In genomic region chr6:158642805-158643489, GRCh38 we compare ENCODE assay signal across 8 cellular contexts. TPM values are rescaled to one million over a fixed set of nuclear protein-coding genes. Genes with fewer than 3 reads are reported as not detected.
DNase-seq lines count a peak whose midpoint lies in the region; ATAC-seq and TF ChIP-seq lines count a peak whose summit lies in the region.

No MANE protein-coding gene starts in this region.

- 68% methylated on average over 11 of the region's 11 CpGs for WGBS in SK-N-SH (ENCODE audit: low lambda C conversion rate)
- WGBS in esophagus, 2 donors, result 57 to 62% methylated on average over 11 of the region's 11 CpGs
- WGBS in sigmoid colon, 2 donors, result 73 to 80% methylated on average over 11 of the region's 11 CpGs

- TF ChIP-seq CTCF in SK-N-SH (IDR thresholded peaks at IDR 0.05) (no peak), sigmoid colon (IDR thresholded peaks at IDR 0.05) (no peak)

- H3K9ac ChIP-seq in SK-N-SH, result peak overlapping the region; percentile 99

- no peak for ATAC-seq in GM18505 (IDR thresholded peaks at IDR 0.05; ENCODE audit: unreplicated experiment)
- ATAC-seq in GM21423 (IDR thresholded peaks at IDR 0.05; ENCODE audit: unreplicated experiment), result no peak

- H3K79me2 ChIP-seq in SK-N-SH (ENCODE audit: insufficient read depth), result peaks cover 60% of the 10 kb centered on the region

- H3F3A ChIP-seq in SK-N-SH (replicated peaks; ENCODE audit: insufficient read depth), result peaks cover 32% of the 10 kb centered on the region

- CTCF ChIA-PET in SK-N-SH (lab: Yijun Ruan, JAX), result interaction anchor here (1.0 to 7.7 kb wide), 4 partner anchors 38 to 422 kb away, joined by 3 to 46 read pairs (median 4); no protein-coding TSS in a partner anchor

- peak overlapping the region; percentile 76 to 96 for H3K4me3 ChIP-seq in SK-N-SH (ENCODE audit: low read depth in 2 of 2, low read length in 1 of 2)
- peak overlapping the region; percentile 19 to 71 for H3K4me3 ChIP-seq in esophagus (ENCODE audit: low read depth in 1 of 2, low read length in 2 of 2)
- peak overlapping the region in 3 of 4 donors; percentile 83 to 92 (median 86) for H3K4me3 ChIP-seq in sigmoid colon

- TF ChIP-seq POLR2A in GM18505 (IDR thresholded peaks at IDR 0.05; ENCODE audit: borderline replicate concordance, extremely low read depth, insufficient read depth, insufficient read length) (peak; percentile 16), sigmoid colon (IDR thresholded peaks at IDR 0.05) (no peak)

- intact Hi-C loops in sigmoid colon (cut with DNase I), result loop anchor here (5.0 kb wide), 2 partner anchors 49 to 474 kb away; no protein-coding TSS in a partner anchor

- H3K4me2 ChIP-seq in SK-N-SH, result peak overlapping the region; percentile 85

- H3K4me1 ChIP-seq in SK-N-SH (ENCODE audit: control insufficient read depth in 1 of 2, insufficient read depth in 2 of 2, low read depth in 1 of 2, low read length in 1 of 2) (peaks cover 13 to 33% of the 10 kb centered on the region in 2 experiments; a peak in 3 of 4 replicates), esophagus (ENCODE audit: control insufficient read depth in 2 of 2, insufficient read depth in 2 of 2, low read length in 1 of 2) (peaks cover 0 to 2% of the 10 kb centered on the region in 2 donors), sigmoid colon (peaks cover 0 to 41% (median 35%) of the 10 kb centered on the region in 4 donors)

- no peak overlapping the region for H2AFZ ChIP-seq in SK-N-SH (ENCODE audit: low read depth)

- H3K9me2 ChIP-seq in SK-N-SH, result no peaks in the 10 kb centered on the region

- H4K20me1 ChIP-seq in SK-N-SH (ENCODE audit: insufficient read depth), result peaks cover 39% of the 10 kb centered on the region

- TF ChIP-seq EP300 in SK-N-SH (IDR thresholded peaks at IDR 0.05; ENCODE audit: borderline replicate concordance in 1 of 2, low read depth in 1 of 2, low read length in 1 of 2) (no peak), sigmoid colon (IDR thresholded peaks at IDR 0.05) (no peak)

- H3K27me3 ChIP-seq in SK-N-SH (ENCODE audit: insufficient read depth) (no peaks in the 10 kb centered on the region), esophagus (ENCODE audit: control insufficient read depth in 1 of 2, insufficient read depth in 2 of 2, low read length in 2 of 2) (no peaks in the 10 kb centered on the region), sigmoid colon (no peaks in the 10 kb centered on the region)

- TF ChIP-seq RAD21 in SK-N-SH (IDR thresholded peaks at IDR 0.05; ENCODE audit: low read length), result no peak

- H3K27ac ChIP-seq in SK-N-SH (ENCODE audit: low read depth in 2 of 2, low read length in 1 of 2), result peak overlapping the region; percentile 77 to 94
- peak overlapping the region; percentile 75 to 99 for H3K27ac ChIP-seq in esophagus (ENCODE audit: low read depth in 2 of 2, low read length in 1 of 2)
- H3K27ac ChIP-seq in sigmoid colon, result peak overlapping the region; percentile 95 to 99 (median 96)

- H3K9me3 ChIP-seq in SK-N-SH, result no peaks in the 10 kb centered on the region
- H3K9me3 ChIP-seq in esophagus (ENCODE audit: control insufficient read depth in 2 of 2, insufficient read depth in 1 of 2, low read depth in 1 of 2, low read length in 1 of 2), result no peaks in the 10 kb centered on the region
- no peaks in the 10 kb centered on the region for H3K9me3 ChIP-seq in sigmoid colon

- POLR2A ChIA-PET in SK-N-SH (lab: Yijun Ruan, JAX), result interaction anchor here (2.9 kb wide), 1 partner anchor 22 kb away, joined by 14 read pairs; no protein-coding TSS in a partner anchor

- peaks cover 8 to 17% of the 10 kb centered on the region in 2 experiments for H3K36me3 ChIP-seq in SK-N-SH (replicated peaks in 1 of 2; ENCODE audit: control insufficient read depth in 1 of 2, insufficient read depth in 2 of 2, low read length in 1 of 2)
- H3K36me3 ChIP-seq in esophagus (ENCODE audit: control insufficient read depth in 2 of 2, insufficient read depth in 2 of 2, low read length in 1 of 2), result peaks cover 0 to 7% of the 10 kb centered on the region in 2 donors
- peaks cover 0 to 12% (median 0%) of the 10 kb centered on the region in 4 donors for H3K36me3 ChIP-seq in sigmoid colon

- DNase-seq in SK-N-SH, result no peak
- DNase-seq in sigmoid colon, result peak; percentile 25
- no peak for DNase-seq in T1000 (lab: John Stamatoyannopoulos, UW)
- no peak for DNase-seq in NCI-H526 (lab: John Stamatoyannopoulos, UW)
- DNase-seq in NCI-H1105 treated with DMSO at 0.1 percent for 48 hours (lab: John Stamatoyannopoulos, UW), result no peak

TF ChIP-seq in SK-N-SH, 30 proteins besides CTCF, POLR2A, EP300 and RAD21:
- TF ChIP-seq TAF1 (IDR thresholded peaks at IDR 0.05; ENCODE audit: borderline replicate concordance, low read depth, low read length) (peak; percentile 24; the same call in 1 of the 2 replicates), USF1 (IDR thresholded peaks at IDR 0.05; ENCODE audit: borderline replicate concordance, low read depth) (no peak), TCF12 (IDR thresholded peaks at IDR 0.05) (no peak), FOXM1 (IDR thresholded peaks at IDR 0.05; ENCODE audit: low read depth) (no peak), EZH2phosphoT487 (IDR thresholded peaks at IDR 0.05; ENCODE audit: borderline replicate concordance, low read depth) (no peak)

RNA-seq across cellular contexts. Expression of gene DYNLT1, which starts 1.6 kb away (rescaled TPM):
- polyA plus RNA-seq in SK-N-SH (2012; rRNA removed), result 306 and 390 TPM in 2 replicates
- polyA plus RNA-seq in SK-N-SH (2012; cell fraction: cytosol; rRNA removed), result 392 and 450 TPM in 2 replicates
- polyA plus RNA-seq in SK-N-SH (2012; cell fraction: nucleus; rRNA removed), result 181 and 247 TPM in 2 replicates
- 100 to 1,000 TPM; 168 to 183 TPM for polyA plus RNA-seq in esophagus
- 100 to 1,000 TPM in 3 of 4 donors, 10 to 100 TPM in 1; 68.7 to 118 (median 105) TPM for total RNA-seq in sigmoid colon
- polyA plus RNA-seq in sigmoid colon, result 100 to 1,000 TPM; 231 to 457 (median 332) TPM

RNA-seq across cellular contexts. Expression of gene SYTL3, which starts 6.9 kb away (rescaled TPM):
- polyA plus RNA-seq in SK-N-SH (2012; rRNA removed) (2.0 and 2.3 TPM in 2 replicates), esophagus (1 to 10 TPM; 2.4 to 2.6 TPM), sigmoid colon (1 to 10 TPM; 1.6 to 6.9 (median 1.8) TPM)
- 1.6 and 1.9 TPM in 2 replicates for polyA plus RNA-seq in SK-N-SH (2012; cell fraction: cytosol; rRNA removed)
- polyA plus RNA-seq in SK-N-SH (2012; cell fraction: nucleus; rRNA removed), result 3.5 and 5.0 TPM in 2 replicates
- 1 to 10 TPM; 3.1 to 4.3 (median 3.6) TPM for total RNA-seq in sigmoid colon
